In genomic region chrX:68429216-68429615, GRCh38 we compare ENCODE assay signal across 25 cellular contexts. TPM values are rescaled to one million over a fixed set of nuclear protein-coding genes. Genes with fewer than 3 reads are reported as not detected.
DNase-seq lines count a peak whose midpoint lies in the region; FAIRE-seq and TF ChIP-seq lines count a peak whose summit lies in the region.
"Had no signal": no experiment of that assay in that cellular context is flagged by ENCODE, and none has a peak within 500 bp of the region (broad histone marks: within the 10 kb centered on the region; RNA-seq: fewer than 3 reads in every experiment).

No MANE protein-coding gene starts in this region.

- peak; percentile 18 for DNase-seq in H4 (ENCODE audit: low spot score)
- DNase-seq in RCC 7860 (ENCODE audit: low spot score), result peak; percentile 77
- peak; percentile 70 for DNase-seq in epithelial cell of esophagus (ENCODE audit: low read depth)
- peak; percentile 62 for DNase-seq in renal cortical epithelial cell (ENCODE audit: low read depth)
- DNase-seq in NCI-H2029 treated with DMSO at 0.1 percent for 48 hours (lab: John Stamatoyannopoulos, UW), result no peak
- no peak for DNase-seq in mesendoderm
- no peak for DNase-seq in cardiac septum (ENCODE audit: low spot score)
- DNase-seq: activated CD8-positive, alpha-beta memory T cell treated with anti-CD3 and anti-CD28 coated beads for 24 hours; activated naive CD4-positive, alpha-beta T cell treated with anti-CD3 and anti-CD28 coated beads, Interleukin-2, amount 10 ng/mL, durations not matched to agents 7 days and 5 days; activated T-cell treated with anti-CD3 and anti-CD28 coated beads, Interleukin-2, amount 50 U/mL, for 48 hours; AML-193; CD8-positive, alpha-beta T cell; cerebellar nuclear complex; DMS53; IMR-90; MM.1S; NCI-H1436; NCI-H2171; SHP77; stimulated activated CD4-positive, alpha-beta T cell treated with anti-CD3 and anti-CD28 coated beads, Interleukin-4, amount 100 ng/mL, for 24 hours; thyroid gland had no signal

- TF ChIP-seq CTCF in epithelial cell of esophagus (IDR thresholded peaks at IDR 0.05; ENCODE audit: insufficient read depth, low read depth, low read length, missing control alignments), result no peak

- H2BK120ac ChIP-seq in mesendoderm (ENCODE audit: low read depth, low read length), result no peak overlapping the region

- H3K23ac ChIP-seq in mesendoderm (ENCODE audit: low read length), result no peak overlapping the region

- intact Hi-C loops in cardiac septum (cut with DNase I), result no loop called here

- H3K36me3 ChIP-seq in mesendoderm (ENCODE audit: control insufficient read depth, insufficient read depth, low read length), result no peaks in the 10 kb centered on the region
- H3K36me3 ChIP-seq: neutrophil, thyroid gland had no signal

- H3K4me3 ChIP-seq in epithelial cell of esophagus (ENCODE audit: low read length) (no peak overlapping the region), mesendoderm (ENCODE audit: low read length) (no peak overlapping the region)
- H3K4me3 ChIP-seq: smooth muscle cell, thyroid gland had no signal

- H3K79me1 ChIP-seq in mesendoderm (ENCODE audit: low read length), result no peaks in the 10 kb centered on the region

- peak; percentile 94 for FAIRE-seq in RCC 7860 (lab: Jason Lieb, UNC)
- FAIRE-seq: GM12891, H1 had no signal

- H4K8ac ChIP-seq in mesendoderm (ENCODE audit: low read depth, low read length), result no peak overlapping the region

- H3K56ac ChIP-seq in mesendoderm (ENCODE audit: low read length), result no peak overlapping the region

- no peak overlapping the region for H3K4ac ChIP-seq in mesendoderm (ENCODE audit: low read depth, low read length)

- no peaks in the 10 kb centered on the region for H3K27me3 ChIP-seq in mesendoderm (ENCODE audit: insufficient read depth, low read length, poor library complexity)

- no peak overlapping the region for H2AK5ac ChIP-seq in mesendoderm (ENCODE audit: low read length)

- no peak overlapping the region for H3K9ac ChIP-seq in mesendoderm (ENCODE audit: low read length)

- H3K4me1 ChIP-seq in mesendoderm (ENCODE audit: control insufficient read depth, low read depth, low read length), result no peaks in the 10 kb centered on the region

- no peak overlapping the region for H2BK15ac ChIP-seq in mesendoderm (replicated peaks; ENCODE audit: low read depth)

- H3K18ac ChIP-seq in mesendoderm (ENCODE audit: low read length), result no peak overlapping the region

- no peak overlapping the region for H3K4me2 ChIP-seq in mesendoderm (ENCODE audit: low read length)
- H3K4me2 ChIP-seq: smooth muscle cell had no signal

- no peak overlapping the region for H4K5ac ChIP-seq in mesendoderm (ENCODE audit: low read length)

- WGBS in mesendoderm (ENCODE audit: extremely low coverage, insufficient coverage, low lambda C conversion rate), result no CpG with 5 or more reads among the region's 10 CpGs

- H3K79me2 ChIP-seq in mesendoderm (ENCODE audit: control insufficient read depth, insufficient read depth, low read length), result no peaks in the 10 kb centered on the region

- H3K27ac ChIP-seq in mesendoderm (ENCODE audit: low read depth, low read length), result no peak overlapping the region
- H3K27ac ChIP-seq: neutrophil, thyroid gland had no signal

- no peak overlapping the region for H2BK5ac ChIP-seq in mesendoderm (ENCODE audit: low read length)

RNA-seq across cellular contexts. Expression of gene OPHN1, which starts 4.1 kb away (rescaled TPM):
- 2.0 and 4.4 TPM in 2 replicates for total RNA-seq in H4 (2014; rRNA removed; shearing (Covaris generic))
- 12.5 and 13.9 TPM in 2 replicates for total RNA-seq in renal cortical epithelial cell
- polyA plus RNA-seq in mesendoderm (2013, experiment 1 of 2), result 0.95 TPM
- polyA plus RNA-seq in mesendoderm (2013, experiment 2 of 2), result 1.3 TPM
- 4.7 TPM for total RNA-seq in cardiac septum

Comparison
In these comparisons a context has a peak if more than half of its experiments do, and no peak if none do; other contexts are left out.
1. DNase-seq: peak in H4 (single experiment), RCC 7860 (single experiment), epithelial cell of esophagus (single experiment) and renal cortical epithelial cell (single experiment); none in NCI-H2029 treated with DMSO at 0.1 percent for 48 hours (single experiment), mesendoderm (single experiment) and cardiac septum (single experiment).